21 cellular contexts compared by ENCODE assay signal in genomic region chr6:128174724-128175123, GRCh38.
"Had no signal": no experiment of that assay in that cellular context is flagged by ENCODE, and none has a peak within 500 bp of the region (broad histone marks: within the 10 kb centered on the region; RNA-seq: fewer than 3 reads in every experiment).

No MANE protein-coding gene starts in this region.

- H3K36me3 Mint-ChIP-seq: activated CD8-positive, alpha-beta memory T cell treated with anti-CD3 and anti-CD28 coated beads, Interleukin-2, amount 10 ng/mL, durations not matched to agents 7 days and 5 days; activated naive CD4-positive, alpha-beta T cell treated with anti-CD3 and anti-CD28 coated beads, Interleukin-2, amount 50 U/mL, for 24 hours; mesothelial cell of epicardium; naive thymus-derived CD4-positive, alpha-beta T cell had no signal

- H3K4me1 ChIP-seq: breast epithelium, prostate gland, right atrium auricular region, testis had no signal

- H3K27me3 ChIP-seq: breast epithelium, ovary, right atrium auricular region, spleen, testis, transverse colon had no signal

- H3K27ac ChIP-seq: breast epithelium, epithelial cell of prostate, ovary, prostate gland, right atrium auricular region, spleen, testis, transverse colon had no signal

- H3K4me3 ChIP-seq: breast epithelium, ovary, prostate gland, right atrium auricular region, spleen, testis, transverse colon had no signal

- DNase-seq: activated B cell treated with CpG ODN at 0.5 μM for 24 hours; activated CD8-positive, alpha-beta memory T cell treated with anti-CD3 and anti-CD28 coated beads, Interleukin-2, amount 10 ng/mL, durations not matched to agents 7 days and 5 days; activated CD8-positive, alpha-beta T cell treated with anti-CD3 and anti-CD28 coated beads, Interleukin-2, amount 10 ng/mL, durations not matched to agents 7 days and 5 days; activated T-cell treated with anti-CD3 and anti-CD28 coated beads, Interleukin-2, amount 50 U/mL, for 48 hours; dermis blood vessel endothelial cell; effector CD4-positive, alpha-beta T cell; naive thymus-derived CD4-positive, alpha-beta T cell; ovary; spleen; stimulated activated naive CD4-positive, alpha-beta T cell treated with Interleukin-2 at 50 U/mL for 16 hours; testis; transverse colon had no signal

- H3K4me3 Mint-ChIP-seq: activated B cell treated with CpG ODN at 0.5 μM for 24 hours; activated CD8-positive, alpha-beta memory T cell treated with anti-CD3 and anti-CD28 coated beads, Interleukin-2, amount 10 ng/mL, durations not matched to agents 7 days and 5 days; activated CD8-positive, alpha-beta T cell treated with anti-CD3 and anti-CD28 coated beads, Interleukin-2, amount 10 ng/mL, durations not matched to agents 7 days and 5 days; activated naive CD4-positive, alpha-beta T cell treated with anti-CD3 and anti-CD28 coated beads, Interleukin-2, amount 50 U/mL, for 24 hours; central memory CD8-positive, alpha-beta T cell; mesothelial cell of epicardium; naive thymus-derived CD4-positive, alpha-beta T cell; T-helper 2 cell treated with Interferon-gamma antibody and Interleukin-4, amounts not matched to agents 5 μg/mL and 100 μg/mL, for 36 hours had no signal

- H3K27me3 Mint-ChIP-seq: activated B cell treated with CpG ODN at 0.5 μM for 24 hours; activated CD8-positive, alpha-beta memory T cell treated with anti-CD3 and anti-CD28 coated beads, Interleukin-2, amount 10 ng/mL, durations not matched to agents 7 days and 5 days; activated naive CD4-positive, alpha-beta T cell treated with anti-CD3 and anti-CD28 coated beads, Interleukin-2, amount 50 U/mL, for 24 hours; central memory CD8-positive, alpha-beta T cell had no signal

- H3K9me3 Mint-ChIP-seq: activated B cell treated with CpG ODN at 0.5 μM for 24 hours; activated naive CD4-positive, alpha-beta T cell treated with anti-CD3 and anti-CD28 coated beads, Interleukin-2, amount 50 U/mL, for 24 hours; activated T-helper 2 cell treated with anti-CD3 and anti-CD28 coated beads, Interferon-gamma antibody, Interleukin-2, Interleukin-4, amounts not matched to agents 10 μg/mL and 5 μg/mL and 100 μg/mL, durations not matched to agents 14 hours and 24 hours and 36 hours; central memory CD8-positive, alpha-beta T cell; mesothelial cell of epicardium; T-helper 2 cell treated with Interferon-gamma antibody and Interleukin-4, amounts not matched to agents 5 μg/mL and 100 μg/mL, for 36 hours had no signal

- H3K36me3 ChIP-seq: breast epithelium, ovary, prostate gland, right atrium auricular region, transverse colon had no signal

- ATAC-seq: activated CD8-positive, alpha-beta memory T cell treated with anti-CD3 and anti-CD28 coated beads, Interleukin-2, amount 10 ng/mL, durations not matched to agents 7 days and 5 days; activated CD8-positive, alpha-beta T cell treated with anti-CD3 and anti-CD28 coated beads, Interleukin-2, amount 10 ng/mL, durations not matched to agents 7 days and 5 days; naive thymus-derived CD4-positive, alpha-beta T cell had no signal

- H3K9me3 ChIP-seq: breast epithelium, ovary, prostate gland, right atrium auricular region, spleen, testis, transverse colon had no signal

- H3K4me1 Mint-ChIP-seq: activated B cell treated with CpG ODN at 0.5 μM for 24 hours; activated CD8-positive, alpha-beta memory T cell treated with anti-CD3 and anti-CD28 coated beads, Interleukin-2, amount 10 ng/mL, durations not matched to agents 7 days and 5 days; central memory CD8-positive, alpha-beta T cell had no signal

- H3K27ac Mint-ChIP-seq: activated B cell treated with CpG ODN at 0.5 μM for 24 hours; activated CD8-positive, alpha-beta memory T cell treated with anti-CD3 and anti-CD28 coated beads, Interleukin-2, amount 10 ng/mL, durations not matched to agents 7 days and 5 days; activated CD8-positive, alpha-beta T cell treated with anti-CD3 and anti-CD28 coated beads, Interleukin-2, amount 10 ng/mL, durations not matched to agents 7 days and 5 days; activated naive CD4-positive, alpha-beta T cell treated with anti-CD3 and anti-CD28 coated beads, Interleukin-2, amount 50 U/mL, for 24 hours; activated T-helper 2 cell treated with anti-CD3 and anti-CD28 coated beads, Interferon-gamma antibody, Interleukin-2, Interleukin-4, amounts not matched to agents 10 μg/mL and 5 μg/mL and 100 μg/mL, durations not matched to agents 14 hours and 24 hours and 36 hours; mesothelial cell of epicardium; naive thymus-derived CD4-positive, alpha-beta T cell; T-helper 2 cell treated with Interferon-gamma antibody and Interleukin-4, amounts not matched to agents 5 μg/mL and 100 μg/mL, for 36 hours had no signal
